Comparison of ENCODE assay signal across 1 cellular context in the genomic region with DNA sequence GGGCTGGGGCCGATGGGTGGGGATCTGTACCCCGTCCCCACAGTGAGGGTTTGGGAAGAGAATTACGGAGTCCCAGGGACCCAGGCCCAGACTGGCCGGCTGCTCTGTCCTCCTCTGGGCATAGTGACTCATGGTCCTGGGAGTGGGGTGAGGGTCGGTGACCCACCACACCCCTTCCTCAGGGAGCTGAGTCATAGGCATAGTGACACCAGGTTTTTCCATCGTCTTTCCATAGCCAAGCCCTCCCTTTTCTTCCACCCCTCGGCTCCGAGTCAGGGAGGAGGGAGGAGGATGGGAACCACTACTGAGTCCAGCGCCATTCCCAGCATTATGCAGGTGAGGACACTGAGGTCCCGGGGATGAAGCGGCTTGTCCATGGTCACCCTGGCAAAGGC.
TF ChIP-seq lines count a peak whose summit lies in the region.

No MANE protein-coding gene starts in this region.

TF ChIP-seq in A549, 52 proteins besides CTCF, POLR2A, EP300 and RAD21 (continued from another document):
- TF ChIP-seq CHD2 (IDR thresholded peaks at IDR 0.05; ENCODE audit: low read length, partially characterized antibody) (no peak), POLR2AphosphoS2 (conservative IDR thresholded peaks at IDR 0.05; ENCODE audit: low read length) (no peak), ATOH8 (CRISPR knock-in tag; IDR thresholded peaks at IDR 0.05; ENCODE audit: low read depth) (no peak)
- TF ChIP-seq, protein P1, sequence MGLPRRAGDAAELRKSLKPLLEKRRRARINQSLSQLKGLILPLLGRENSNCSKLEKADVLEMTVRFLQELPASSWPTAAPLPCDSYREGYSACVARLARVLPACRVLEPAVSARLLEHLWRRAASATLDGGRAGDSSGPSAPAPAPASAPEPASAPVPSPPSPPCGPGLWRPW (IDR thresholded peaks at IDR 0.05), result no peak
